1 cellular context compared by ENCODE assay signal in the genomic region with DNA sequence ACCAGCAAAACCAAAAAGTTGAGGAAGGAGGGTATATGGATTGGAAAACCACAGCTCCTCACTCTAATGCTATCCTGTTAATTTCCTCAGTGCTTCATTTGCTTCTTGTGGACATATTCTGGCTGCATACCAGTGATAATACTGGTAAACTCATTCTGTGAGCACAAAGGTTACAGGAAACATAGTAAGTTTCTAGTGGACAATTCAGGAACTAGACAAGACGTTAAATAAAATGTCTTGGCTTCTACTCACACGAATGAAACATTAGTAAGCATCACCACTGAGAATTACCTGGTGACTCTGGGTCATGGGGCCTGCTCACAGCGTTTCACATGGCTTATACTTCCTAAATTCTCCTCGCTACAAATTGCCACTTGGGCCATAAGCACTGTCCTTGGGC.
TF ChIP-seq lines count a peak whose summit lies in the region.

No MANE protein-coding gene starts in this region.

TF ChIP-seq in WTC11, 78 proteins besides CTCF, POLR2A, EP300 and RAD21:
- TF ChIP-seq, protein P1, sequence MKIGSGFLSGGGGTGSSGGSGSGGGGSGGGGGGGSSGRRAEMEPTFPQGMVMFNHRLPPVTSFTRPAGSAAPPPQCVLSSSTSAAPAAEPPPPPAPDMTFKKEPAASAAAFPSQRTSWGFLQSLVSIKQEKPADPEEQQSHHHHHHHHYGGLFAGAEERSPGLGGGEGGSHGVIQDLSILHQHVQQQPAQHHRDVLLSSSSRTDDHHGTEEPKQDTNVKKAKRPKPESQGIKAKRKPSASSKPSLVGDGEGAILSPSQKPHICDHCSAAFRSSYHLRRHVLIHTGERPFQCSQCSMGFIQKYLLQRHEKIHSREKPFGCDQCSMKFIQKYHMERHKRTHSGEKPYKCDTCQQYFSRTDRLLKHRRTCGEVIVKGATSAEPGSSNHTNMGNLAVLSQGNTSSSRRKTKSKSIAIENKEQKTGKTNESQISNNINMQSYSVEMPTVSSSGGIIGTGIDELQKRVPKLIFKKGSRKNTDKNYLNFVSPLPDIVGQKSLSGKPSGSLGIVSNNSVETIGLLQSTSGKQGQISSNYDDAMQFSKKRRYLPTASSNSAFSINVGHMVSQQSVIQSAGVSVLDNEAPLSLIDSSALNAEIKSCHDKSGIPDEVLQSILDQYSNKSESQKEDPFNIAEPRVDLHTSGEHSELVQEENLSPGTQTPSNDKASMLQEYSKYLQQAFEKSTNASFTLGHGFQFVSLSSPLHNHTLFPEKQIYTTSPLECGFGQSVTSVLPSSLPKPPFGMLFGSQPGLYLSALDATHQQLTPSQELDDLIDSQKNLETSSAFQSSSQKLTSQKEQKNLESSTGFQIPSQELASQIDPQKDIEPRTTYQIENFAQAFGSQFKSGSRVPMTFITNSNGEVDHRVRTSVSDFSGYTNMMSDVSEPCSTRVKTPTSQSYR (CRISPR knock-in tag; IDR thresholded peaks at IDR 0.05): no peak
- TF ChIP-seq NR3C1 (CRISPR knock-in tag; conservative IDR thresholded peaks at IDR 0.05; ENCODE audit: low read depth) (no peak), TEAD1 (CRISPR knock-in tag; IDR thresholded peaks at IDR 0.05) (no peak), TEAD4 (CRISPR knock-in tag; IDR thresholded peaks at IDR 0.05) (no peak), IRF2 (CRISPR knock-in tag; IDR thresholded peaks at IDR 0.05; ENCODE audit: borderline replicate concordance, low read depth) (no peak), ESRRA (CRISPR knock-in tag; IDR thresholded peaks at IDR 0.05; ENCODE audit: borderline replicate concordance) (no peak), ZNF263 (CRISPR knock-in tag; IDR thresholded peaks at IDR 0.05; ENCODE audit: low read depth) (no peak), RELA (CRISPR knock-in tag; IDR thresholded peaks at IDR 0.05; ENCODE audit: borderline replicate concordance) (no peak), KAT7 (CRISPR knock-in tag; IDR thresholded peaks at IDR 0.05; ENCODE audit: borderline replicate concordance) (no peak), GTF2I (CRISPR knock-in tag; conservative IDR thresholded peaks at IDR 0.05) (no peak), ZNF219 (CRISPR knock-in tag; IDR thresholded peaks at IDR 0.05; ENCODE audit: borderline replicate concordance) (no peak), ZNF121 (CRISPR knock-in tag; IDR thresholded peaks at IDR 0.05) (no peak), ZBTB21 (CRISPR knock-in tag; IDR thresholded peaks at IDR 0.05; ENCODE audit: borderline replicate concordance) (no peak)
- TF ChIP-seq, protein P2, sequence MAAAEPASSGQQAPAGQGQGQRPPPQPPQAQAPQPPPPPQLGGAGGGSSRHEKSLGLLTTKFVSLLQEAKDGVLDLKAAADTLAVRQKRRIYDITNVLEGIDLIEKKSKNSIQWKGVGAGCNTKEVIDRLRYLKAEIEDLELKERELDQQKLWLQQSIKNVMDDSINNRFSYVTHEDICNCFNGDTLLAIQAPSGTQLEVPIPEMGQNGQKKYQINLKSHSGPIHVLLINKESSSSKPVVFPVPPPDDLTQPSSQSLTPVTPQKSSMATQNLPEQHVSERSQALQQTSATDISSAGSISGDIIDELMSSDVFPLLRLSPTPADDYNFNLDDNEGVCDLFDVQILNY (CRISPR knock-in tag; IDR thresholded peaks at IDR 0.05): no peak
- TF ChIP-seq, protein P3, sequence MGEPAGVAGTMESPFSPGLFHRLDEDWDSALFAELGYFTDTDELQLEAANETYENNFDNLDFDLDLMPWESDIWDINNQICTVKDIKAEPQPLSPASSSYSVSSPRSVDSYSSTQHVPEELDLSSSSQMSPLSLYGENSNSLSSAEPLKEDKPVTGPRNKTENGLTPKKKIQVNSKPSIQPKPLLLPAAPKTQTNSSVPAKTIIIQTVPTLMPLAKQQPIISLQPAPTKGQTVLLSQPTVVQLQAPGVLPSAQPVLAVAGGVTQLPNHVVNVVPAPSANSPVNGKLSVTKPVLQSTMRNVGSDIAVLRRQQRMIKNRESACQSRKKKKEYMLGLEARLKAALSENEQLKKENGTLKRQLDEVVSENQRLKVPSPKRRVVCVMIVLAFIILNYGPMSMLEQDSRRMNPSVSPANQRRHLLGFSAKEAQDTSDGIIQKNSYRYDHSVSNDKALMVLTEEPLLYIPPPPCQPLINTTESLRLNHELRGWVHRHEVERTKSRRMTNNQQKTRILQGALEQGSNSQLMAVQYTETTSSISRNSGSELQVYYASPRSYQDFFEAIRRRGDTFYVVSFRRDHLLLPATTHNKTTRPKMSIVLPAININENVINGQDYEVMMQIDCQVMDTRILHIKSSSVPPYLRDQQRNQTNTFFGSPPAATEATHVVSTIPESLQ (CRISPR knock-in tag; IDR thresholded peaks at IDR 0.05): no peak
- TF ChIP-seq, protein P4, sequence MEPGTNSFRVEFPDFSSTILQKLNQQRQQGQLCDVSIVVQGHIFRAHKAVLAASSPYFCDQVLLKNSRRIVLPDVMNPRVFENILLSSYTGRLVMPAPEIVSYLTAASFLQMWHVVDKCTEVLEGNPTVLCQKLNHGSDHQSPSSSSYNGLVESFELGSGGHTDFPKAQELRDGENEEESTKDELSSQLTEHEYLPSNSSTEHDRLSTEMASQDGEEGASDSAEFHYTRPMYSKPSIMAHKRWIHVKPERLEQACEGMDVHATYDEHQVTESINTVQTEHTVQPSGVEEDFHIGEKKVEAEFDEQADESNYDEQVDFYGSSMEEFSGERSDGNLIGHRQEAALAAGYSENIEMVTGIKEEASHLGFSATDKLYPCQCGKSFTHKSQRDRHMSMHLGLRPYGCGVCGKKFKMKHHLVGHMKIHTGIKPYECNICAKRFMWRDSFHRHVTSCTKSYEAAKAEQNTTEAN (CRISPR knock-in tag; IDR thresholded peaks at IDR 0.05): no peak
- TF ChIP-seq, protein P5, sequence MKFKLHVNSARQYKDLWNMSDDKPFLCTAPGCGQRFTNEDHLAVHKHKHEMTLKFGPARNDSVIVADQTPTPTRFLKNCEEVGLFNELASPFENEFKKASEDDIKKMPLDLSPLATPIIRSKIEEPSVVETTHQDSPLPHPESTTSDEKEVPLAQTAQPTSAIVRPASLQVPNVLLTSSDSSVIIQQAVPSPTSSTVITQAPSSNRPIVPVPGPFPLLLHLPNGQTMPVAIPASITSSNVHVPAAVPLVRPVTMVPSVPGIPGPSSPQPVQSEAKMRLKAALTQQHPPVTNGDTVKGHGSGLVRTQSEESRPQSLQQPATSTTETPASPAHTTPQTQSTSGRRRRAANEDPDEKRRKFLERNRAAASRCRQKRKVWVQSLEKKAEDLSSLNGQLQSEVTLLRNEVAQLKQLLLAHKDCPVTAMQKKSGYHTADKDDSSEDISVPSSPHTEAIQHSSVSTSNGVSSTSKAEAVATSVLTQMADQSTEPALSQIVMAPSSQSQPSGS (CRISPR knock-in tag; IDR thresholded peaks at IDR 0.05; ENCODE audit: borderline replicate concordance, low read depth): no peak
- TF ChIP-seq, protein P6, sequence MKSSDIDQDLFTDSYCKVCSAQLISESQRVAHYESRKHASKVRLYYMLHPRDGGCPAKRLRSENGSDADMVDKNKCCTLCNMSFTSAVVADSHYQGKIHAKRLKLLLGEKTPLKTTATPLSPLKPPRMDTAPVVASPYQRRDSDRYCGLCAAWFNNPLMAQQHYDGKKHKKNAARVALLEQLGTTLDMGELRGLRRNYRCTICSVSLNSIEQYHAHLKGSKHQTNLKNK (CRISPR knock-in tag; IDR thresholded peaks at IDR 0.05): no peak
- TF ChIP-seq, protein P7, sequence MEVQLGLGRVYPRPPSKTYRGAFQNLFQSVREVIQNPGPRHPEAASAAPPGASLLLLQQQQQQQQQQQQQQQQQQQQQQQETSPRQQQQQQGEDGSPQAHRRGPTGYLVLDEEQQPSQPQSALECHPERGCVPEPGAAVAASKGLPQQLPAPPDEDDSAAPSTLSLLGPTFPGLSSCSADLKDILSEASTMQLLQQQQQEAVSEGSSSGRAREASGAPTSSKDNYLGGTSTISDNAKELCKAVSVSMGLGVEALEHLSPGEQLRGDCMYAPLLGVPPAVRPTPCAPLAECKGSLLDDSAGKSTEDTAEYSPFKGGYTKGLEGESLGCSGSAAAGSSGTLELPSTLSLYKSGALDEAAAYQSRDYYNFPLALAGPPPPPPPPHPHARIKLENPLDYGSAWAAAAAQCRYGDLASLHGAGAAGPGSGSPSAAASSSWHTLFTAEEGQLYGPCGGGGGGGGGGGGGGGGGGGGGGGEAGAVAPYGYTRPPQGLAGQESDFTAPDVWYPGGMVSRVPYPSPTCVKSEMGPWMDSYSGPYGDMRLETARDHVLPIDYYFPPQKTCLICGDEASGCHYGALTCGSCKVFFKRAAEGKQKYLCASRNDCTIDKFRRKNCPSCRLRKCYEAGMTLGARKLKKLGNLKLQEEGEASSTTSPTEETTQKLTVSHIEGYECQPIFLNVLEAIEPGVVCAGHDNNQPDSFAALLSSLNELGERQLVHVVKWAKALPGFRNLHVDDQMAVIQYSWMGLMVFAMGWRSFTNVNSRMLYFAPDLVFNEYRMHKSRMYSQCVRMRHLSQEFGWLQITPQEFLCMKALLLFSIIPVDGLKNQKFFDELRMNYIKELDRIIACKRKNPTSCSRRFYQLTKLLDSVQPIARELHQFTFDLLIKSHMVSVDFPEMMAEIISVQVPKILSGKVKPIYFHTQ (CRISPR knock-in tag; IDR thresholded peaks at IDR 0.05): no peak
